Comparison of ENCODE assay signal across 15 cellular contexts in genomic region chr15:67133026-67133425, GRCh38.
DNase-seq lines count a peak whose midpoint lies in the region; ATAC-seq and TF ChIP-seq lines count a peak whose summit lies in the region.
"Had no signal": no experiment of that assay in that cellular context is flagged by ENCODE, and none has a peak within 500 bp of the region (broad histone marks: within the 10 kb centered on the region; RNA-seq: fewer than 3 reads in every experiment).

No MANE protein-coding gene starts in this region.

- H3K27me3 ChIP-seq in left ventricle myocardium inferior (ENCODE audit: low read depth): no peaks in the 10 kb centered on the region
- no peaks in the 10 kb centered on the region for H3K27me3 ChIP-seq in mesenchymal stem cell (ENCODE audit: control insufficient read depth in 1 of 2, insufficient read depth in 1 of 2, low read length in 2 of 2)
- no peaks in the 10 kb centered on the region for H3K27me3 ChIP-seq in thyroid gland
- H3K27me3 ChIP-seq: ascending aorta, foreskin keratinocyte had no signal

- peak overlapping the region in 1 of 2 experiments; percentile 16 for H3K4ac ChIP-seq in mesenchymal stem cell (ENCODE audit: low read depth in 1 of 2, low read length in 2 of 2)

- WGBS in mesenchymal stem cell: 54% methylated on average over 3 of the region's 4 CpGs
- whole genome bisulfite sequencing in thyroid gland, 2 donors: 47 to 57% methylated on average over 4 of the region's 4 CpGs

- H3K14ac ChIP-seq in mesenchymal stem cell (ENCODE audit: low read length in 2 of 2): peak overlapping the region in 1 of 2 experiments; percentile 9

- H3K36me3 ChIP-seq in left ventricle myocardium inferior (no peaks in the 10 kb centered on the region), mesenchymal stem cell (ENCODE audit: control insufficient read depth in 1 of 2, insufficient read depth in 2 of 2, low read depth in 1 of 2, low read length in 2 of 2) (peaks cover 0 to 26% of the 10 kb centered on the region in 2 experiments), thyroid gland (no peaks in the 10 kb centered on the region)
- H3K36me3 ChIP-seq: ascending aorta had no signal

- no peak for TF ChIP-seq POLR2A in thyroid gland (IDR thresholded peaks at IDR 0.05)

- H3K4me1 ChIP-seq in left ventricle myocardium inferior: peaks cover 83% of the 10 kb centered on the region
- H3K4me1 ChIP-seq in mesenchymal stem cell (ENCODE audit: control insufficient read depth, insufficient read depth, low read depth, low read length): peaks cover 39% of the 10 kb centered on the region
- peaks cover 88 to 91% of the 10 kb centered on the region in 2 donors for H3K4me1 ChIP-seq in thyroid gland

- no peak overlapping the region for H2BK5ac ChIP-seq in mesenchymal stem cell (ENCODE audit: low read depth, low read length, poor library complexity, severe bottlenecking)

- peak overlapping the region; percentile 40 to 56 for H3K18ac ChIP-seq in mesenchymal stem cell (ENCODE audit: low read depth in 1 of 2, low read length in 2 of 2)

- H3K9me3 ChIP-seq in left ventricle myocardium inferior (replicated peaks) (no peaks in the 10 kb centered on the region), mesenchymal stem cell (ENCODE audit: control insufficient read depth, low read length) (no peaks in the 10 kb centered on the region), thyroid gland (no peaks in the 10 kb centered on the region)
- H3K9me3 ChIP-seq: ascending aorta had no signal

- H3K27ac ChIP-seq in left ventricle myocardium inferior (replicated peaks): no peak overlapping the region
- H3K27ac ChIP-seq in mesenchymal stem cell (ENCODE audit: low read length, poor library complexity, severe bottlenecking): no peak overlapping the region
- H3K27ac ChIP-seq in thyroid gland: peak overlapping the region; percentile 84 to 88 (median 87)
- H3K27ac ChIP-seq: foreskin keratinocyte had no signal

- no peaks in the 10 kb centered on the region for H3K27me3 Mint-ChIP-seq in activated CD4-positive, alpha-beta memory T cell treated with anti-CD3 and anti-CD28 coated beads, Interleukin-2, amount 10 ng/mL, durations not matched to agents 7 days and 5 days

- CTCF ChIA-PET in activated CD4-positive, alpha-beta memory T cell treated with anti-CD3 and anti-CD28 coated beads, Interleukin-2, amount 10 ng/mL, durations not matched to agents 7 days and 5 days (lab: Charles Lee): interaction anchor here (1.5 kb wide), 1 partner anchor 10 kb away, joined by 4 read pairs; no protein-coding TSS in a partner anchor

- no peak overlapping the region for H3K4me3 Mint-ChIP-seq in activated CD4-positive, alpha-beta memory T cell treated with anti-CD3 and anti-CD28 coated beads, Interleukin-2, amount 10 ng/mL, durations not matched to agents 7 days and 5 days

- H2AK5ac ChIP-seq in mesenchymal stem cell (ENCODE audit: low read length, severe bottlenecking): no peak overlapping the region

- H3K27ac Mint-ChIP-seq in activated CD4-positive, alpha-beta memory T cell treated with anti-CD3 and anti-CD28 coated beads, Interleukin-2, amount 10 ng/mL, durations not matched to agents 7 days and 5 days: peak overlapping the region; percentile 89

- H3K23ac ChIP-seq in mesenchymal stem cell (ENCODE audit: low read length in 2 of 2): no peak overlapping the region

- H2BK15ac ChIP-seq in mesenchymal stem cell (ENCODE audit: low read depth, poor library complexity, severe bottlenecking): no peak overlapping the region

- ATAC-seq in GM18867 (IDR thresholded peaks at IDR 0.05; ENCODE audit: unreplicated experiment) (no peak), omental fat pad (ENCODE audit: low FRiP score) (no peak)

- H2BK12ac ChIP-seq in mesenchymal stem cell (ENCODE audit: low read length in 2 of 2): peak overlapping the region; percentile 65 to 69

- no peak overlapping the region for H2BK120ac ChIP-seq in mesenchymal stem cell (ENCODE audit: low read depth, low read length)

- H4K8ac ChIP-seq in mesenchymal stem cell (ENCODE audit: low read length): peak overlapping the region; percentile 8

- intact Hi-C loops in cardiac septum (cut with DNase I): no loop called here
- intact Hi-C loops in left ventricle myocardium inferior (cut with micrococcal nuclease): no loop called here
- intact Hi-C loops in thyroid gland (cut with DNase I): no loop called here

- H3K9me3 Mint-ChIP-seq in activated CD4-positive, alpha-beta memory T cell treated with anti-CD3 and anti-CD28 coated beads, Interleukin-2, amount 10 ng/mL, durations not matched to agents 7 days and 5 days: no peaks in the 10 kb centered on the region
- H3K9me3 Mint-ChIP-seq: T-helper 2 cell treated with Interferon-gamma antibody and Interleukin-4, amounts not matched to agents 5 μg/mL and 100 μg/mL, for 36 hours had no signal

- POLR2A ChIA-PET in activated CD4-positive, alpha-beta memory T cell treated with anti-CD3 and anti-CD28 coated beads, Interleukin-2, amount 10 ng/mL, durations not matched to agents 7 days and 5 days (lab: Charles Lee): interaction anchor here (1.9 to 5.8 kb wide), 4 partner anchors 10 to 69 kb away, joined by 5 to 83 read pairs (median 30); no protein-coding TSS in a partner anchor

- H4K91ac ChIP-seq in mesenchymal stem cell (ENCODE audit: low read length): peak overlapping the region; percentile 53

- no peak for TF ChIP-seq CTCF in left ventricle myocardium inferior (IDR thresholded peaks at IDR 0.05; ENCODE audit: borderline replicate concordance)
- TF ChIP-seq CTCF in thyroid gland (IDR thresholded peaks at IDR 0.05): no peak
- TF ChIP-seq CTCF in omental fat pad (IDR thresholded peaks at IDR 0.05): no peak

- DNase-seq in cardiac septum (ENCODE audit: low spot score): peak; percentile 46
- no peak for DNase-seq in left ventricle myocardium inferior
- no peak for DNase-seq in activated CD4-positive, alpha-beta memory T cell treated with anti-CD3 and anti-CD28 coated beads, Interleukin-2, amount 10 ng/mL, durations not matched to agents 7 days and 5 days
- DNase-seq in mesenchymal stem cell: no peak
- peak in 1 of 2 donors; percentile 29 for DNase-seq in thyroid gland
- no peak for DNase-seq in Ammon's horn (ENCODE audit: low spot score)
- no peak for DNase-seq in omental fat pad (ENCODE audit: low spot score)
- DNase-seq: effector CD4-positive, alpha-beta T cell; foreskin keratinocyte; GM23248; NCI-H2107; retina had no signal

- H3K4me2 ChIP-seq in mesenchymal stem cell (ENCODE audit: low read length, poor library complexity, severe bottlenecking): no peak overlapping the region

- no peak overlapping the region for H2AFZ ChIP-seq in mesenchymal stem cell (ENCODE audit: low read depth, low read length)
- H2AFZ ChIP-seq: GM23248 had no signal

- H3K36me3 Mint-ChIP-seq in activated CD4-positive, alpha-beta memory T cell treated with anti-CD3 and anti-CD28 coated beads, Interleukin-2, amount 10 ng/mL, durations not matched to agents 7 days and 5 days (ENCODE audit: low read depth): peaks cover 51% of the 10 kb centered on the region

- no peak overlapping the region for H3K9ac ChIP-seq in mesenchymal stem cell (ENCODE audit: low read length)

- H3K4me3 ChIP-seq in left ventricle myocardium inferior (no peak overlapping the region), mesenchymal stem cell (ENCODE audit: insufficient read depth in 1 of 2, low read depth in 1 of 2, low read length in 2 of 2) (no peak overlapping the region), thyroid gland (replicated peaks in 1 of 3) (no peak overlapping the region)
- H3K4me3 ChIP-seq: ascending aorta, GM23248 had no signal

- peaks cover 94% of the 10 kb centered on the region for H3K4me1 Mint-ChIP-seq in activated CD4-positive, alpha-beta memory T cell treated with anti-CD3 and anti-CD28 coated beads, Interleukin-2, amount 10 ng/mL, durations not matched to agents 7 days and 5 days

- H3K79me1 ChIP-seq in mesenchymal stem cell (replicated peaks; ENCODE audit: low read length, poor library complexity, severe bottlenecking): peaks cover 42% of the 10 kb centered on the region

Comparison
In these comparisons a context has a peak if more than half of its experiments do, and no peak if none do; other contexts are left out.
1. H3K27ac ChIP-seq: peak in thyroid gland (3 of 3); none in left ventricle myocardium inferior (single experiment) and mesenchymal stem cell (single experiment).